In genomic region chr1:93723101-93723500, GRCh38 we compare ENCODE assay signal across 14 cellular contexts. TPM values are rescaled to one million over a fixed set of nuclear protein-coding genes. Genes with fewer than 3 reads are reported as not detected.
DNase-seq lines count a peak whose midpoint lies in the region; ATAC-seq and TF ChIP-seq lines count a peak whose summit lies in the region.
"Had no signal": no experiment of that assay in that cellular context is flagged by ENCODE, and none has a peak within 500 bp of the region (broad histone marks: within the 10 kb centered on the region; RNA-seq: fewer than 3 reads in every experiment).

No MANE protein-coding gene starts in this region.

- H3K4me3 ChIP-seq in heart left ventricle (no peak overlapping the region), psoas muscle (no peak overlapping the region)
- H3K4me3 ChIP-seq: thyroid gland had no signal

- H3K9me3 ChIP-seq in heart left ventricle (no peaks in the 10 kb centered on the region), psoas muscle (no peaks in the 10 kb centered on the region)
- H3K9me3 ChIP-seq: BE2C, thyroid gland had no signal

- H3K27me3 ChIP-seq in heart left ventricle (no peaks in the 10 kb centered on the region), psoas muscle (ENCODE audit: insufficient read depth in 3 of 3, low read length in 2 of 3) (no peaks in the 10 kb centered on the region)
- H3K27me3 ChIP-seq: BE2C, thyroid gland had no signal

- H3K36me3 ChIP-seq in heart left ventricle: no peaks in the 10 kb centered on the region
- H3K36me3 ChIP-seq in psoas muscle (ENCODE audit: insufficient read depth in 1 of 2, low read depth in 1 of 2): no peaks in the 10 kb centered on the region
- H3K36me3 ChIP-seq: BE2C, thyroid gland had no signal

- WGBS in heart left ventricle, 4 donors: 55 to 69% (median 61%) methylated on average over 6 of the region's 6 CpGs
- 43 to 56% (median 45%) methylated on average over 6 of the region's 6 CpGs for WGBS in psoas muscle, 3 donors

- TF ChIP-seq CTCF in heart left ventricle (IDR thresholded peaks at IDR 0.05) (no peak), psoas muscle (IDR thresholded peaks at IDR 0.05) (no peak)

- H3K4me1 ChIP-seq in heart left ventricle: peaks cover 5 to 49% (median 39%) of the 10 kb centered on the region in 12 donors
- H3K4me1 ChIP-seq in psoas muscle: peaks cover 22% of the 10 kb centered on the region

- H3K27ac ChIP-seq in heart left ventricle (peak overlapping the region; percentile 54 to 95 (median 82)), psoas muscle (no peak overlapping the region)

- DNase-seq in EL (peak; percentile 28), SW480 (ENCODE audit: low spot score) (peak; percentile 78), heart left ventricle (peak in 4 of 5 donors; percentile 61 to 88 (median 76)), psoas muscle (no peak), NCI-H510A (lab: John Stamatoyannopoulos, UW) (no peak)
- DNase-seq in stimulated activated naive CD4-positive, alpha-beta T cell treated with Interleukin-2 at 50 U/mL for 16 hours (lab: John Stamatoyannopoulos, UW): no peak
- DNase-seq: glutamatergic neuron, mammary epithelial cell, NCI-H187, T-helper 1 cell, thyroid gland had no signal

- peak; percentile 79 to 90 (median 88) for ATAC-seq in heart left ventricle
- ATAC-seq in psoas muscle: peak; percentile 82 to 89 (median 85)
- ATAC-seq in GM18867 (IDR thresholded peaks at IDR 0.05; ENCODE audit: unreplicated experiment): no peak
- ATAC-seq in GM21717 (IDR thresholded peaks at IDR 0.05; ENCODE audit: unreplicated experiment): no peak

- TF ChIP-seq POLR2A in heart left ventricle (IDR thresholded peaks at IDR 0.05): no peak

- intact Hi-C loops in heart left ventricle (cut with DNase I) (loop anchor here in 7 of 10 donors (2.0 to 10.0 kb wide), 9 partner anchors 34 to 288 kb away; partner anchors contain the start of gene BCAR3 (in 3 of the 7)), psoas muscle (cut with DNase I) (no loop called here)

RNA-seq across cellular contexts. Expression of gene BCAR3, which starts 41.5 kb away (rescaled TPM):
- total RNA-seq in heart left ventricle (10 to 100 TPM in 8 of 9 donors, 1 to 10 TPM in 1; 7.5 to 25.0 (median 17.3) TPM), psoas muscle (10 to 100 TPM; 16.2 to 34.3 (median 21.1) TPM)
- polyA plus RNA-seq in heart left ventricle (1 to 10 TPM; 6.4 to 7.4 TPM), psoas muscle (10 to 100 TPM; 15.8 to 64.1 (median 16.5) TPM)

Comparison
In these comparisons a context has a peak if more than half of its experiments do, and no peak if none do; other contexts are left out.
1. DNase-seq: peak in EL (single experiment), SW480 (single experiment) and heart left ventricle (4 of 5); none in psoas muscle (0 of 2), stimulated activated naive CD4-positive, alpha-beta T cell treated with Interleukin-2 at 50 U/mL for 16 hours (single experiment) and NCI-H510A (single experiment).
2. ATAC-seq: peak in heart left ventricle (4 of 4) and psoas muscle (4 of 4); none in GM18867 (single experiment) and GM21717 (single experiment).
3. intact Hi-C loops: an anchor here in heart left ventricle (2.0 to 10.0 kb wide); none called in psoas muscle.